In the genomic region with DNA sequence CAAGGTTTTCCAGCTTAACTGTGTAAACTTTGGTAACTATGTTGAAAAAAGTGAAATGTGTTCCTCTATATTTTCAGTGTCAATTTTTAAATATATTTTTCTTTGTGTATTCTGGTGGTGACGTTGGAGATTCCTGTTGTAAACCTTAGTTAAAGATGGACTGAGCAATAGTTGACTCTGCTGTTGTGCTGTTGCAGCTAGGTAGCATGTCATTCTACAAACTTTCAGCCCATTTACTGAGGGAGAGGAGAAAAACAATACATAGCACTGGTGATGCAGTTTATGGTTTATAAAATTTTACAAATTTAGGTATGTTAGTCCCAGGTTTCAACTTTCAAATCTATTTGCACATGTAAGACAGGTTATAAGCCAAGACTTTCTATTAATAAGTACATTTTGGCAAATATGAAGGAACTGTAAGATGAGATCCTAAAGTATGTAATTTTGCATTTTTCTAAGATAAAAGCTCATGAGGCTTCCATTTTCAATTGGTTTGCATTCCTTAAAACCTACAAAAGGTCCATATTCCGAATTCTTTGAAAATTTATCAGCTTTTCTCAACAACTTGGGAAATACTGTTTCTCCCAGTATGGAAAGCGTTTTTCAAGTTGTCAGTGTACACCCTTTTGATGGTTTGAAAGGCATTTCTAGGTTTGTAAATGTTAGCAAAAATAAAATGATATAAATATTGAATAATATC, we compare ENCODE assay signal across 9 cellular contexts. TPM values are rescaled to one million over a fixed set of nuclear protein-coding genes. Genes with fewer than 3 reads are reported as not detected.
DNase-seq lines count a peak whose midpoint lies in the region; ATAC-seq and TF ChIP-seq lines count a peak whose summit lies in the region.
"Had no signal": no experiment of that assay in that cellular context is flagged by ENCODE, and none has a peak within 500 bp of the region (broad histone marks: within the 10 kb centered on the region; RNA-seq: fewer than 3 reads in every experiment).

No MANE protein-coding gene starts in this region.

- TF ChIP-seq POLR2A in lower leg skin (IDR thresholded peaks at IDR 0.05): no peak

- ATAC-seq in naive thymus-derived CD4-positive, alpha-beta T cell: no peak

- no peaks in the 10 kb centered on the region for H3K36me3 ChIP-seq in CD4-positive, alpha-beta memory T cell (ENCODE audit: insufficient read depth, low read length)
- peaks cover 3% of the 10 kb centered on the region; the same call in 1 of the 2 replicates for H3K36me3 ChIP-seq in MG63
- H3K36me3 ChIP-seq in naive thymus-derived CD4-positive, alpha-beta T cell (ENCODE audit: control insufficient read depth in 2 of 3, insufficient read depth in 3 of 3, low read length in 3 of 3): no peaks in the 10 kb centered on the region
- no peaks in the 10 kb centered on the region for H3K36me3 ChIP-seq in WERI-Rb-1

- H3K27me3 Mint-ChIP-seq in CD4-positive, alpha-beta memory T cell: no peaks in the 10 kb centered on the region
- peaks cover 0 to 7% (median 0%) of the 10 kb centered on the region in 5 donors for H3K27me3 Mint-ChIP-seq in naive thymus-derived CD4-positive, alpha-beta T cell

- H3K4me3 Mint-ChIP-seq in CD4-positive, alpha-beta memory T cell: peak overlapping the region; percentile 88 to 96 (median 94)
- peak overlapping the region; percentile 90 to 99 (median 92) for H3K4me3 Mint-ChIP-seq in naive thymus-derived CD4-positive, alpha-beta T cell

- no peak for TF ChIP-seq CTCF in choroid plexus epithelial cell (conservative IDR thresholded peaks at IDR 0.05; ENCODE audit: low read depth, low read length)
- TF ChIP-seq CTCF in lower leg skin (IDR thresholded peaks at IDR 0.05): no peak
- no peak for TF ChIP-seq CTCF in WERI-Rb-1 (IDR thresholded peaks at IDR 0.05; ENCODE audit: low read depth, low read length)

- H3K9me3 Mint-ChIP-seq in CD4-positive, alpha-beta memory T cell: peaks cover 0 to 1% (median 0%) of the 10 kb centered on the region in 8 donors
- no peaks in the 10 kb centered on the region for H3K9me3 Mint-ChIP-seq in naive thymus-derived CD4-positive, alpha-beta T cell

- intact Hi-C loops in CD4-positive, alpha-beta memory T cell (cut with micrococcal nuclease): loop anchor here (2.0 to 5.0 kb wide), 2 partner anchors 35 to 58 kb away; no protein-coding TSS in a partner anchor
- intact Hi-C loops in naive thymus-derived CD4-positive, alpha-beta T cell (cut with micrococcal nuclease): loop anchor here in 1 of 2 donors (10.0 kb wide), 1 partner anchor 288 kb away; no protein-coding TSS in a partner anchor
- intact Hi-C loops in lower leg skin (cut with DNase I; ENCODE audit: low total_unique reads): no loop called here

- H3K4me1 Mint-ChIP-seq in CD4-positive, alpha-beta memory T cell: peaks cover 25 to 42% (median 39%) of the 10 kb centered on the region in 4 donors
- peaks cover 24 to 75% (median 58%) of the 10 kb centered on the region in 7 donors for H3K4me1 Mint-ChIP-seq in naive thymus-derived CD4-positive, alpha-beta T cell

- CTCF ChIA-PET in CD4-positive, alpha-beta memory T cell (lab: Charles Lee; ENCODE audit: partially characterized antibody): interaction anchor here (0.7 to 2.0 kb wide), 4 partner anchors 15 to 58 kb away, joined by 3 to 7 read pairs (median 4); no protein-coding TSS in a partner anchor
- CTCF ChIA-PET in naive thymus-derived CD4-positive, alpha-beta T cell (lab: Charles Lee): interaction anchor here (1.5 kb wide), 1 partner anchor 58 kb away, joined by 6 read pairs; no protein-coding TSS in a partner anchor

- POLR2A ChIA-PET in CD4-positive, alpha-beta memory T cell (lab: Charles Lee; ENCODE audit: partially characterized antibody): interaction anchor here (0.7 kb wide), 1 partner anchor 11 kb away, joined by 3 read pairs; no protein-coding TSS in a partner anchor
- POLR2A ChIA-PET in naive thymus-derived CD4-positive, alpha-beta T cell (lab: Charles Lee): no interaction called here

- 40 to 59% methylated on average over 3 of the region's 3 CpGs for WGBS in lower leg skin, 2 donors

- H3K27ac ChIP-seq in CD4-positive, alpha-beta memory T cell (ENCODE audit: low read depth, low read length): no peak overlapping the region
- H3K27ac ChIP-seq in naive thymus-derived CD4-positive, alpha-beta T cell (ENCODE audit: low read depth, low read length): no peak overlapping the region
- no peak overlapping the region for H3K27ac ChIP-seq in WERI-Rb-1

- no peaks in the 10 kb centered on the region for H3K27me3 ChIP-seq in CD4-positive, alpha-beta memory T cell (ENCODE audit: insufficient read depth, low read length)
- H3K27me3 ChIP-seq in MG63 (peaks cover 4% of the 10 kb centered on the region; the same call in 1 of the 2 replicates), WERI-Rb-1 (ENCODE audit: insufficient read depth, low read depth, severe bottlenecking) (no peaks in the 10 kb centered on the region)
- no peaks in the 10 kb centered on the region for H3K27me3 ChIP-seq in naive thymus-derived CD4-positive, alpha-beta T cell (ENCODE audit: control insufficient read depth in 2 of 2, insufficient read depth in 2 of 2, low read length in 2 of 2)

- no peak for DNase-seq in CD4-positive, alpha-beta memory T cell
- DNase-seq in MG63 (no peak), choroid plexus epithelial cell (ENCODE audit: low read depth) (peak; percentile 53), lower leg skin (ENCODE audit: low spot score in 2 of 2) (no peak), WERI-Rb-1 (no peak), NCI-H2029 treated with DMSO at 0.1 percent for 48 hours (lab: John Stamatoyannopoulos, UW) (no peak), NCI-H146 (lab: John Stamatoyannopoulos, UW) (no peak)
- DNase-seq in naive thymus-derived CD4-positive, alpha-beta T cell: no peak
- DNase-seq: NCI-H446 treated with DMSO at 0.1 percent for 48 hours had no signal

- peak overlapping the region in 6 of 7 donors; percentile 6 to 93 (median 58) for H3K27ac Mint-ChIP-seq in CD4-positive, alpha-beta memory T cell
- peak overlapping the region in 5 of 9 donors; percentile 60 to 95 (median 82) for H3K27ac Mint-ChIP-seq in naive thymus-derived CD4-positive, alpha-beta T cell

- peak overlapping the region in 1 of 2 donors; percentile 81 for H3K4me3 ChIP-seq in CD4-positive, alpha-beta memory T cell (ENCODE audit: low read length in 2 of 2)
- peak overlapping the region; percentile 73 for H3K4me3 ChIP-seq in MG63
- peak overlapping the region; percentile 68 for H3K4me3 ChIP-seq in choroid plexus epithelial cell (ENCODE audit: low read depth, low read length)
- peak overlapping the region; percentile 79 for H3K4me3 ChIP-seq in naive thymus-derived CD4-positive, alpha-beta T cell (ENCODE audit: low read length)
- no peak overlapping the region for H3K4me3 ChIP-seq in lower leg skin (ENCODE audit: low read depth, poor library complexity, severe bottlenecking)
- H3K4me3 ChIP-seq in WERI-Rb-1 (ENCODE audit: low read depth, low read length): no peak overlapping the region

- peaks cover 22% of the 10 kb centered on the region for H3K4me1 ChIP-seq in CD4-positive, alpha-beta memory T cell (ENCODE audit: insufficient read depth, low read length)
- H3K4me1 ChIP-seq in naive thymus-derived CD4-positive, alpha-beta T cell (ENCODE audit: control insufficient read depth in 2 of 2, insufficient read depth in 2 of 2, low read length in 2 of 2): peaks cover 6 to 12% of the 10 kb centered on the region in 2 donors

- peaks cover 0 to 3% of the 10 kb centered on the region in 2 donors for H3K36me3 Mint-ChIP-seq in CD4-positive, alpha-beta memory T cell
- peaks cover 0 to 21% (median 0%) of the 10 kb centered on the region in 5 donors for H3K36me3 Mint-ChIP-seq in naive thymus-derived CD4-positive, alpha-beta T cell

- H3K9me3 ChIP-seq in CD4-positive, alpha-beta memory T cell (ENCODE audit: control insufficient read depth in 1 of 2, low read length in 2 of 2): no peaks in the 10 kb centered on the region
- no peaks in the 10 kb centered on the region for H3K9me3 ChIP-seq in MG63
- H3K9me3 ChIP-seq in naive thymus-derived CD4-positive, alpha-beta T cell (ENCODE audit: control insufficient read depth in 2 of 3, low read length in 3 of 3): no peaks in the 10 kb centered on the region
- no peaks in the 10 kb centered on the region for H3K9me3 ChIP-seq in WERI-Rb-1 (ENCODE audit: severe bottlenecking)

RNA-seq across cellular contexts. Expression of a gene that starts 1.5 kb away (rescaled TPM):
- 1 to 10 TPM; 2.7 to 3.7 TPM for total RNA-seq in CD4-positive, alpha-beta memory T cell
- polyA plus RNA-seq in CD4-positive, alpha-beta memory T cell: 1 to 10 TPM; 4.6 to 5.2 TPM
- total RNA-seq in MG63 (2014; rRNA removed; shearing (Covaris generic); ENCODE audit: low replicate concordance): 27.3 and 45.9 TPM in 2 replicates
- total RNA-seq in naive thymus-derived CD4-positive, alpha-beta T cell: 100 to 1,000 TPM in 1 of 5 experiments, 1 to 10 TPM in 4; 2.6 to 123 (median 4.9) TPM
- polyA plus RNA-seq in naive thymus-derived CD4-positive, alpha-beta T cell: 1 to 10 TPM; 7.2 to 7.4 TPM
- total RNA-seq in lower leg skin: 10 to 100 TPM; 78.6 to 83.2 (median 80.7) TPM

Comparison
In these comparisons a context has a peak if more than half of its experiments do, and no peak if none do; other contexts are left out.
1. H3K4me3 ChIP-seq: peak in MG63 (single experiment), choroid plexus epithelial cell (single experiment) and naive thymus-derived CD4-positive, alpha-beta T cell (single experiment); none in lower leg skin (single experiment) and WERI-Rb-1 (single experiment).